ENCODE assay signal across 19 cellular contexts in genomic region chr13:79435549-79435948, GRCh38. TPM values are rescaled to one million over a fixed set of nuclear protein-coding genes. Genes with fewer than 3 reads are reported as not detected.
DNase-seq lines count a peak whose midpoint lies in the region; ATAC-seq and TF ChIP-seq lines count a peak whose summit lies in the region.
"Had no signal": no experiment of that assay in that cellular context is flagged by ENCODE, and none has a peak within 500 bp of the region (broad histone marks: within the 10 kb centered on the region; RNA-seq: fewer than 3 reads in every experiment).

No MANE protein-coding gene starts in this region.

- POLR2A ChIA-PET in Caco-2 (lab: Charles Lee): no interaction called here

- H3K4me3 ChIP-seq in Caco-2 (ENCODE audit: low read depth, low read length): no peak overlapping the region
- no peak overlapping the region for H3K4me3 ChIP-seq in brain microvascular endothelial cell (ENCODE audit: low read depth, low read length)
- H3K4me3 ChIP-seq in mucosa of descending colon: no peak overlapping the region
- H3K4me3 ChIP-seq: adrenal gland, BLaER1, uterus had no signal

- H3K27me3 Mint-ChIP-seq in Caco-2 (ENCODE audit: insufficient read depth, unreplicated experiment): no peaks in the 10 kb centered on the region

- ATAC-seq in mucosa of descending colon (peak; percentile 97), GM19397 (IDR thresholded peaks at IDR 0.05; ENCODE audit: unreplicated experiment) (no peak), HG03108 (IDR thresholded peaks at IDR 0.05; ENCODE audit: unreplicated experiment) (no peak)
- ATAC-seq: stimulated activated effector memory CD8-positive, alpha-beta T cell treated with anti-CD3 and anti-CD28 coated beads, Interleukin-12 subunit alpha, Interleukin-12 subunit beta, amount 100 ng/mL, for 72 hours had no signal

- peak in 1 of 2 experiments; percentile 23 for DNase-seq in Caco-2
- peak; percentile 73 for DNase-seq in LHCN-M2 (ENCODE audit: low read depth)
- peak; percentile 22 for DNase-seq in brain microvascular endothelial cell
- DNase-seq in mucosa of descending colon: peak in 1 of 3 donors; percentile 34
- no peak for DNase-seq in NCI-H1417 treated with DMSO at 0.1 percent for 48 hours (lab: John Stamatoyannopoulos, UW)
- DNase-seq in amygdala (lab: John Stamatoyannopoulos, UW): no peak
- DNase-seq: adrenal gland; effector CD4-positive, alpha-beta T cell; glutamatergic neuron; naive B cell; NCI-H1105 treated with DMSO at 0.1 percent for 48 hours; NCI-H510A; stimulated activated CD4-positive, alpha-beta T cell treated with anti-CD3 and anti-CD28 coated beads, Interleukin-4, amount 100 ng/mL, for 24 hours; uterus had no signal

- H3K4me3 Mint-ChIP-seq in Caco-2 (ENCODE audit: unreplicated experiment): no peak overlapping the region
- H3K4me3 Mint-ChIP-seq: naive B cell; stimulated activated effector memory CD8-positive, alpha-beta T cell treated with anti-CD3 and anti-CD28 coated beads, Interleukin-12 subunit alpha, Interleukin-12 subunit beta, amount 100 ng/mL, for 72 hours; T-helper 1 cell treated with Interleukin-12 subunit alpha and Interleukin-12 subunit beta and Interleukin-4 antibody, amounts not matched to agents 30 μg/mL and 1 μg/mL, for 36 hours had no signal

- H3K27me3 ChIP-seq in Caco-2 (replicated peaks; ENCODE audit: control insufficient read depth, insufficient read depth, low read length) (no peaks in the 10 kb centered on the region), brain microvascular endothelial cell (replicated peaks) (no peaks in the 10 kb centered on the region)
- H3K27me3 ChIP-seq: adrenal gland, BLaER1, uterus had no signal

- H3K36me3 ChIP-seq in Caco-2 (ENCODE audit: control insufficient read depth, insufficient read depth, low read length) (no peaks in the 10 kb centered on the region), brain microvascular endothelial cell (replicated peaks) (no peaks in the 10 kb centered on the region), mucosa of descending colon (ENCODE audit: low read depth) (no peaks in the 10 kb centered on the region)
- H3K36me3 ChIP-seq: adrenal gland, BLaER1, uterus had no signal

- H3K27ac Mint-ChIP-seq in Caco-2 (ENCODE audit: unreplicated experiment): peak overlapping the region; percentile 10
- H3K27ac Mint-ChIP-seq: stimulated activated effector memory CD8-positive, alpha-beta T cell treated with anti-CD3 and anti-CD28 coated beads, Interleukin-12 subunit alpha, Interleukin-12 subunit beta, amount 100 ng/mL, for 72 hours; T-helper 1 cell treated with Interleukin-12 subunit alpha and Interleukin-12 subunit beta and Interleukin-4 antibody, amounts not matched to agents 30 μg/mL and 1 μg/mL, for 36 hours had no signal

- H3K4me1 Mint-ChIP-seq in Caco-2 (ENCODE audit: low read depth, unreplicated experiment): peaks cover 14% of the 10 kb centered on the region
- H3K4me1 Mint-ChIP-seq: naive B cell had no signal

- BruUV-seq in Caco-2 (replicated peaks; lab: Mats Ljungman, UMichigan): no TSS peak

- H3K9me3 Mint-ChIP-seq in Caco-2 (ENCODE audit: unreplicated experiment): no peaks in the 10 kb centered on the region
- H3K9me3 Mint-ChIP-seq: stimulated activated effector memory CD8-positive, alpha-beta T cell treated with anti-CD3 and anti-CD28 coated beads, Interleukin-12 subunit alpha, Interleukin-12 subunit beta, amount 100 ng/mL, for 72 hours; T-helper 1 cell treated with Interleukin-12 subunit alpha and Interleukin-12 subunit beta and Interleukin-4 antibody, amounts not matched to agents 30 μg/mL and 1 μg/mL, for 36 hours had no signal

- H3K27ac ChIP-seq in brain microvascular endothelial cell: peak overlapping the region; percentile 33
- H3K27ac ChIP-seq: BLaER1, uterus had no signal

- TF ChIP-seq CTCF in Caco-2 (IDR thresholded peaks at IDR 0.05; ENCODE audit: insufficient read depth in 1 of 2, low read depth in 1 of 2, low read length in 1 of 2, severe bottlenecking in 1 of 2, unreplicated experiment in 1 of 2): no peak
- TF ChIP-seq CTCF in brain microvascular endothelial cell (IDR thresholded peaks at IDR 0.05; ENCODE audit: low read depth, low read length, missing control alignments): no peak
- no peak for TF ChIP-seq CTCF in mucosa of descending colon (IDR thresholded peaks at IDR 0.05)

- intact Hi-C loops in Caco-2 (cut with micrococcal nuclease; ENCODE audit: unreplicated experiment): no loop called here
- intact Hi-C loops in mucosa of descending colon (cut with DNase I, micrococcal nuclease): no loop called here

- in situ Hi-C loops in brain microvascular endothelial cell (cut with HindIII; ENCODE audit: low pct_ligation_motif_present, low sequenced_read_pairs): loop anchor here (25.0 kb wide), 1 partner anchor 102 kb away; no protein-coding TSS in a partner anchor

- H3K9me3 ChIP-seq in Caco-2: peaks cover 7% of the 10 kb centered on the region; the same call in 1 of the 2 replicates
- H3K9me3 ChIP-seq in mucosa of descending colon: no peaks in the 10 kb centered on the region
- H3K9me3 ChIP-seq: adrenal gland, uterus had no signal

- H3K4me1 ChIP-seq in Caco-2: peaks cover 17% of the 10 kb centered on the region
- H3K4me1 ChIP-seq in mucosa of descending colon (ENCODE audit: low read depth): peaks cover 12% of the 10 kb centered on the region
- H3K4me1 ChIP-seq: BLaER1, uterus had no signal

- CTCF ChIA-PET in Caco-2 (lab: Charles Lee): interaction anchor here (0.8 kb wide), 1 partner anchor 11 kb away, joined by 3 read pairs; no protein-coding TSS in a partner anchor

- no peaks in the 10 kb centered on the region for H3K36me3 Mint-ChIP-seq in Caco-2 (ENCODE audit: insufficient read depth, unreplicated experiment)
- H3K36me3 Mint-ChIP-seq: stimulated activated effector memory CD8-positive, alpha-beta T cell treated with anti-CD3 and anti-CD28 coated beads, Interleukin-12 subunit alpha, Interleukin-12 subunit beta, amount 100 ng/mL, for 72 hours had no signal

RNA-seq across cellular contexts. Expression of gene RBM26, which starts 29.5 kb away (rescaled TPM):
- total RNA-seq in Caco-2 (2022): 57.4 and 60.4 TPM in 2 replicates
- total RNA-seq in LHCN-M2 (2014; rRNA removed): 30.1 and 33.1 TPM in 2 replicates
- polyA plus RNA-seq in LHCN-M2 (2012): 10.1 TPM
- total RNA-seq in mucosa of descending colon: 10 to 100 TPM; 34.0 to 42.8 (median 35.6) TPM

RNA-seq across cellular contexts. Expression of gene NDFIP2, which starts 45.4 kb away (rescaled TPM):
- total RNA-seq in Caco-2 (2022) (53.3 and 61.2 TPM in 2 replicates), LHCN-M2 (2014; rRNA removed) (39.7 and 44.1 TPM in 2 replicates), mucosa of descending colon (100 to 1,000 TPM in 2 of 3 donors, 10 to 100 TPM in 1; 64.9 to 141 (median 136) TPM)
- 29.1 TPM for polyA plus RNA-seq in LHCN-M2 (2012)

Comparison
In these comparisons a context has a peak if more than half of its experiments do, and no peak if none do; other contexts are left out.
1. DNase-seq: peak in LHCN-M2 (single experiment) and brain microvascular endothelial cell (single experiment); none in NCI-H1417 treated with DMSO at 0.1 percent for 48 hours (single experiment) and amygdala (0 of 56).